In genomic region chr13:20411638-20412342, GRCh38 we compare ENCODE assay signal across 10 cellular contexts.
A peak's percentile ranks its signal among the peaks of the same experiment; 100 is the strongest.
DNase-seq lines count a peak whose midpoint lies in the region; ATAC-seq and TF ChIP-seq lines count a peak whose summit lies in the region.
"Had no signal": no experiment of that assay in that cellular context is flagged by ENCODE, and none has a peak within 500 bp of the region (broad histone marks: within the 10 kb centered on the region; RNA-seq: fewer than 3 reads in every experiment).

No MANE protein-coding gene starts in this region.

- TF ChIP-seq CTCF in VCaP (conservative IDR thresholded peaks at IDR 0.05): no peak

- ATAC-seq in HG03108 (IDR thresholded peaks at IDR 0.05; ENCODE audit: unreplicated experiment) (peak; percentile 96), Right ventricle myocardium superior (ENCODE audit: poor library complexity) (no peak)

- DNase-seq in activated gamma-delta T cell treated with Interleukin-2 at 50 U/mL for 16 hours: peak; percentile 22
- DNase-seq in activated gamma-delta T cell (lab: John Stamatoyannopoulos, UW): no peak
- peak; percentile 34 to 44 for DNase-seq in stimulated activated CD4-positive, alpha-beta T cell treated with anti-CD3 and anti-CD28 coated beads, Interleukin-2, amount 100 ng/mL, for 24 hours
- no peak for DNase-seq in Right ventricle myocardium superior
- DNase-seq in nucleus accumbens (lab: John Stamatoyannopoulos, UW): no peak
- no peak for DNase-seq in NCI-H1092 treated with DMSO at 0.1 percent for 48 hours (lab: John Stamatoyannopoulos, UW)

- intact Hi-C loops in Right ventricle myocardium superior (cut with DNase I): no loop called here

- H3K27ac ChIP-seq in VCaP: peak overlapping the region; percentile 56
- H3K27ac ChIP-seq: C4-2B, suprapubic skin had no signal

Comparison
In these comparisons a context has a peak if more than half of its experiments do, and no peak if none do; other contexts are left out.
1. DNase-seq: peak in activated gamma-delta T cell treated with Interleukin-2 at 50 U/mL for 16 hours (single experiment) and stimulated activated CD4-positive, alpha-beta T cell treated with anti-CD3 and anti-CD28 coated beads, Interleukin-2, amount 100 ng/mL, for 24 hours (2 of 2); none in activated gamma-delta T cell (single experiment), Right ventricle myocardium superior (single experiment), nucleus accumbens (0 of 56) and NCI-H1092 treated with DMSO at 0.1 percent for 48 hours (single experiment).